Comparison of ENCODE assay signal across 1 cellular context in genomic region chr2:134918518-134919359, GRCh38.
TF ChIP-seq lines count a peak whose summit lies in the region.

TSS of gene CCNT2 (plus strand) at chr2:134918822. CDS start at chr2:134918855, 33 bp downstream.

TF ChIP-seq in HepG2, 621 proteins besides CTCF, POLR2A, EP300 and RAD21 (continued from another document and continues in another):
- TF ChIP-seq YEATS4 (CRISPR knock-in tag; IDR thresholded peaks at IDR 0.05; ENCODE audit: borderline replicate concordance): peak; percentile 91
- TF ChIP-seq ZNF180 (CRISPR knock-in tag; IDR thresholded peaks at IDR 0.05; ENCODE audit: borderline replicate concordance, low read depth): no peak
- TF ChIP-seq MXI1 (IDR thresholded peaks at IDR 0.05; ENCODE audit: borderline replicate concordance, low read depth, low read length): peak; percentile 81; the same call in 2 of the 3 replicates
- 0 out of 4 replicates have a peak, but pooled peaks of 1 of the 2 experiments have one; percentile 1 for TF ChIP-seq MAFK (conservative IDR thresholded peaks at IDR 0.05 in 1 of 2, IDR thresholded peaks at IDR 0.05 in 1 of 2; ENCODE audit: low read length in 2 of 2)
- TF ChIP-seq NAIF1 (CRISPR knock-in tag; IDR thresholded peaks at IDR 0.05; ENCODE audit: borderline replicate concordance): peak; percentile 88; the same call in 1 of the 2 replicates
- TF ChIP-seq ZNF713 (CRISPR knock-in tag; IDR thresholded peaks at IDR 0.05): peak; percentile 90; the same call in 1 of the 2 replicates
- 0 out of 2 replicates have a peak, but pooled peaks have one; percentile 31 for TF ChIP-seq MYPOP (CRISPR knock-in tag; IDR thresholded peaks at IDR 0.05)
- 0 out of 2 replicates have a peak, but pooled peaks have one; percentile 77 for TF ChIP-seq ZSCAN9 (CRISPR knock-in tag; IDR thresholded peaks at IDR 0.05; ENCODE audit: borderline replicate concordance)
- 0 out of 2 replicates have a peak, but pooled peaks have one; percentile 82 for TF ChIP-seq ZNF550 (CRISPR knock-in tag; IDR thresholded peaks at IDR 0.05; ENCODE audit: borderline replicate concordance)
- TF ChIP-seq NCOA1 (CRISPR knock-in tag; IDR thresholded peaks at IDR 0.05): no peak; the same call in 1 of the 2 replicates
- no peak for TF ChIP-seq ZSCAN20 (CRISPR knock-in tag; IDR thresholded peaks at IDR 0.05; ENCODE audit: borderline replicate concordance)
- no peak; the same call in 1 of the 2 replicates for TF ChIP-seq TIGD3 (CRISPR knock-in tag; IDR thresholded peaks at IDR 0.05; ENCODE audit: borderline replicate concordance)
- TF ChIP-seq NR2C2 (CRISPR knock-in tag; IDR thresholded peaks at IDR 0.05; ENCODE audit: borderline replicate concordance): peak; percentile 97
- TF ChIP-seq ZNF768 (CRISPR knock-in tag; IDR thresholded peaks at IDR 0.05): peak; percentile 64; the same call in 1 of the 2 replicates
- TF ChIP-seq ZNF558 (CRISPR knock-in tag; IDR thresholded peaks at IDR 0.05; ENCODE audit: borderline replicate concordance): 0 out of 2 replicates have a peak, but pooled peaks have one; percentile 8
- 0 out of 2 replicates have a peak, but pooled peaks have one; percentile 11 for TF ChIP-seq CHD2 (IDR thresholded peaks at IDR 0.05; ENCODE audit: low read depth, low read length)
- no peak for TF ChIP-seq CHCHD3 (CRISPR knock-in tag; IDR thresholded peaks at IDR 0.05)
- TF ChIP-seq ETV6 (CRISPR knock-in tag; conservative IDR thresholded peaks at IDR 0.05): no peak
- TF ChIP-seq PAWR (CRISPR knock-in tag; IDR thresholded peaks at IDR 0.05; ENCODE audit: borderline replicate concordance): no peak
- no peak for TF ChIP-seq ZNF263 (CRISPR knock-in tag; IDR thresholded peaks at IDR 0.05)
- 0 out of 2 replicates have a peak, but pooled peaks have one; percentile 6 for TF ChIP-seq POLR2AphosphoS2 (IDR thresholded peaks at IDR 0.05; ENCODE audit: low read depth, low read length)
- peak; percentile 64 for TF ChIP-seq PHF21A (CRISPR knock-in tag; IDR thresholded peaks at IDR 0.05)
- peak; percentile 52; the same call in 1 of the 2 replicates for TF ChIP-seq TFE3 (CRISPR knock-in tag; IDR thresholded peaks at IDR 0.05)
- TF ChIP-seq ZNF225 (CRISPR knock-in tag; IDR thresholded peaks at IDR 0.05): peak; percentile 97; the same call in 1 of the 2 replicates
- TF ChIP-seq RXRA (CRISPR knock-in tag; IDR thresholded peaks at IDR 0.05): peak; percentile 71
- peak; percentile 94; the same call in 1 of the 2 replicates for TF ChIP-seq TSC22D2 (CRISPR knock-in tag; IDR thresholded peaks at IDR 0.05; ENCODE audit: borderline replicate concordance)
- peak in 1 of 2 experiments; percentile 52; a peak in 2 of 4 replicates for TF ChIP-seq ATF4 (CRISPR knock-in tag; IDR thresholded peaks at IDR 0.05)
- peak; percentile 87; the same call in 1 of the 2 replicates for TF ChIP-seq IRF9 (CRISPR knock-in tag; IDR thresholded peaks at IDR 0.05; ENCODE audit: borderline replicate concordance)
- TF ChIP-seq ZNF276 (CRISPR knock-in tag; IDR thresholded peaks at IDR 0.05; ENCODE audit: low read depth): 0 out of 2 replicates have a peak, but pooled peaks have one; percentile 35
- TF ChIP-seq ZNF598 (CRISPR knock-in tag; IDR thresholded peaks at IDR 0.05; ENCODE audit: borderline replicate concordance): no peak
- no peak for TF ChIP-seq FOXO4 (CRISPR knock-in tag; conservative IDR thresholded peaks at IDR 0.05)
- no peak for TF ChIP-seq ZNF337 (CRISPR knock-in tag; IDR thresholded peaks at IDR 0.05; ENCODE audit: borderline replicate concordance, low read depth)
- 0 out of 2 replicates have a peak, but pooled peaks have one; percentile 39 for TF ChIP-seq PREB (CRISPR knock-in tag; IDR thresholded peaks at IDR 0.05)
- TF ChIP-seq ZNF616 (CRISPR knock-in tag; IDR thresholded peaks at IDR 0.05; ENCODE audit: low read depth): no peak
- no peak for TF ChIP-seq ZNF652 (CRISPR knock-in tag; IDR thresholded peaks at IDR 0.05; ENCODE audit: borderline replicate concordance, low read depth)
- TF ChIP-seq ZNF260 (CRISPR knock-in tag; IDR thresholded peaks at IDR 0.05; ENCODE audit: borderline replicate concordance, low read depth): no peak
- TF ChIP-seq SRF (IDR thresholded peaks at IDR 0.05; ENCODE audit: low read depth, low read length): peak; percentile 65; the same call in 1 of the 2 replicates
- TF ChIP-seq EED (CRISPR knock-in tag; IDR thresholded peaks at IDR 0.05): peak; percentile 96
- no peak for TF ChIP-seq TRAFD1 (CRISPR knock-in tag; IDR thresholded peaks at IDR 0.05; ENCODE audit: borderline replicate concordance)
- TF ChIP-seq ZNF574 (CRISPR knock-in tag; IDR thresholded peaks at IDR 0.05): peak; percentile 84
- TF ChIP-seq HMGXB4 (CRISPR knock-in tag; IDR thresholded peaks at IDR 0.05; ENCODE audit: borderline replicate concordance in 1 of 2, low read depth in 1 of 2): peak; percentile 74 to 85
- TF ChIP-seq MIER3 (CRISPR knock-in tag; IDR thresholded peaks at IDR 0.05; ENCODE audit: borderline replicate concordance): peak; percentile 94
- peak; percentile 93 for TF ChIP-seq GATAD1 (CRISPR knock-in tag; IDR thresholded peaks at IDR 0.05)
- no peak for TF ChIP-seq RARG (CRISPR knock-in tag; IDR thresholded peaks at IDR 0.05; ENCODE audit: low read depth)
